Comparison of ENCODE assay signal across 15 cellular contexts in genomic region chr12:104011265-104011664, GRCh38. TPM values are rescaled to one million over a fixed set of nuclear protein-coding genes. Genes with fewer than 3 reads are reported as not detected.
DNase-seq lines count a peak whose midpoint lies in the region; ATAC-seq and TF ChIP-seq lines count a peak whose summit lies in the region.
"Had no signal": no experiment of that assay in that cellular context is flagged by ENCODE, and none has a peak within 500 bp of the region (broad histone marks: within the 10 kb centered on the region; RNA-seq: fewer than 3 reads in every experiment).

No MANE protein-coding gene starts in this region.

- ATAC-seq in HG03342 (IDR thresholded peaks at IDR 0.05; ENCODE audit: unreplicated experiment), result no peak
- no peak for ATAC-seq in GM18867 (IDR thresholded peaks at IDR 0.05; ENCODE audit: unreplicated experiment)
- ATAC-seq: activated CD8-positive, alpha-beta T cell treated with anti-CD3 and anti-CD28 coated beads, Interleukin-2, amount 10 ng/mL, durations not matched to agents 7 days and 5 days; GM12878 had no signal

- H3K4me3 ChIP-seq in AG09309 (ENCODE audit: control insufficient read depth, low read depth, low read length) (no peak overlapping the region), cardiac fibroblast (replicated peaks in 1 of 2; ENCODE audit: low read depth in 2 of 2, low read length in 2 of 2) (no peak overlapping the region)
- H3K4me3 ChIP-seq: GM12878, uterus had no signal

- DNase-seq in AG09309 (ENCODE audit: low read depth), result peak; percentile 67
- peak; percentile 99 for DNase-seq in LHCN-M2 (ENCODE audit: low read depth)
- DNase-seq in cardiac fibroblast (ENCODE audit: low read depth in 2 of 2), result peak; percentile 90 to 97
- peak; percentile 5 to 96 for DNase-seq in lung microvascular endothelial cell (ENCODE audit: low read depth in 2 of 2)
- DNase-seq in NCI-H1048 (lab: John Stamatoyannopoulos, UW), result no peak
- no peak for DNase-seq in NCI-H82 (lab: John Stamatoyannopoulos, UW)
- DNase-seq: activated CD8-positive, alpha-beta T cell treated with anti-CD3 and anti-CD28 coated beads, Interleukin-2, amount 10 ng/mL, durations not matched to agents 7 days and 5 days; CD4-positive, alpha-beta memory T cell; foreskin melanocyte; NCI-H2227 treated with DMSO at 0.1 percent for 48 hours; retina; uterus had no signal

- TF ChIP-seq CTCF in AG09309 (IDR thresholded peaks at IDR 0.05; ENCODE audit: control insufficient read depth, insufficient read depth, low read depth, low read length, missing control alignments) (no peak), cardiac fibroblast (IDR thresholded peaks at IDR 0.05; ENCODE audit: low read depth, low read length) (no peak)

RNA-seq across cellular contexts. Expression of gene GLT8D2, which starts 38.7 kb away (rescaled TPM):
- total RNA-seq in LHCN-M2 (2014; rRNA removed) (42.0 and 47.1 TPM in 2 replicates), lung microvascular endothelial cell (3.5 and 6.0 TPM in 2 replicates)
- 15.5 TPM for polyA plus RNA-seq in LHCN-M2 (2012)
- total RNA-seq: activated CD8-positive, alpha-beta T cell treated with anti-CD3 and anti-CD28 coated beads, Interleukin-2, amount 10 ng/mL, durations not matched to agents 7 days and 5 days; CD4-positive, alpha-beta memory T cell had no signal

RNA-seq across cellular contexts. Expression of gene TDG, which starts 45.6 kb away (rescaled TPM):
- total RNA-seq in LHCN-M2 (2014; rRNA removed) (16.5 and 18.2 TPM in 2 replicates), lung microvascular endothelial cell (19.6 and 30.6 TPM in 2 replicates)
- polyA plus RNA-seq in LHCN-M2 (2012), result 7.3 TPM

RNA-seq across cellular contexts. Expression of gene HCFC2, which starts 53.1 kb away (rescaled TPM):
- total RNA-seq in LHCN-M2 (2014; rRNA removed), result 23.1 and 23.7 TPM in 2 replicates
- 7.1 TPM for polyA plus RNA-seq in LHCN-M2 (2012)
- 12.2 and 25.0 TPM in 2 replicates for total RNA-seq in lung microvascular endothelial cell

Comparison
In these comparisons a context has a peak if more than half of its experiments do, and no peak if none do; other contexts are left out.
1. DNase-seq: peak in AG09309 (single experiment), LHCN-M2 (single experiment), cardiac fibroblast (2 of 2) and lung microvascular endothelial cell (2 of 2); none in NCI-H1048 (single experiment) and NCI-H82 (single experiment).